Comparison of ENCODE assay signal across 37 cellular contexts in genomic region chr5:88606173-88606572, GRCh38.
A peak's percentile ranks its signal among the peaks of the same experiment; 100 is the strongest.
DNase-seq lines count a peak whose midpoint lies in the region; ATAC-seq, FAIRE-seq and TF ChIP-seq lines count a peak whose summit lies in the region.
"Had no signal": no experiment of that assay in that cellular context is flagged by ENCODE, and none has a peak within 500 bp of the region (broad histone marks: within the 10 kb centered on the region; RNA-seq: fewer than 3 reads in every experiment).

No MANE protein-coding gene starts in this region.

- intact Hi-C loops in PC-3 (cut with micrococcal nuclease) (loop anchor here (1.0 to 5.0 kb wide), 6 partner anchors 55 to 465 kb away; partner anchors contain the start of gene TMEM161B), posterior vena cava (cut with DNase I) (no loop called here)

- no peak for FAIRE-seq in astrocyte (lab: Jason Lieb, UNC)
- peak; percentile 61 for FAIRE-seq in frontal cortex (lab: Jason Lieb, UNC)
- FAIRE-seq: A204.1, A549, D721Med had no signal

- H3F3A ChIP-seq in PC-3 (ENCODE audit: low read length, unreplicated experiment), result no peaks in the 10 kb centered on the region

- H3K9ac ChIP-seq in PC-3 (ENCODE audit: low read length) (0 out of 2 replicates have a peak overlapping the region, but pooled peaks have one; percentile 17), astrocyte (ENCODE audit: low read length) (no peak overlapping the region)
- H3K9ac ChIP-seq: BLaER1; BLaER1 treated with 17β-estradiol and CSF1 and Interleukin-3, amounts not matched to agents 10 nM and 100 nM had no signal

- H3K79me2 ChIP-seq in PC-3 (ENCODE audit: low read length) (no peaks in the 10 kb centered on the region), astrocyte (ENCODE audit: insufficient read depth, low read length) (no peaks in the 10 kb centered on the region)

- POLR2A ChIA-PET in PC-3 (lab: Charles Lee; ENCODE audit: unreplicated experiment), result interaction anchor here (0.5 kb wide), 1 partner anchor 322 kb away, joined by 4 read pairs; no protein-coding TSS in a partner anchor

- no peak overlapping the region for H3K27ac Mint-ChIP-seq in astrocyte (ENCODE audit: unreplicated experiment)
- H3K27ac Mint-ChIP-seq: B cell; CD14-positive monocyte; CD4-positive, alpha-beta memory T cell; CD4-positive, alpha-beta T cell; CD4-positive, CD25-positive, alpha-beta regulatory T cell; CD8-positive, alpha-beta memory T cell; CD8-positive, alpha-beta T cell had no signal

- H3K9me3 ChIP-seq in PC-3 (ENCODE audit: low read length) (no peaks in the 10 kb centered on the region), astrocyte (ENCODE audit: insufficient read depth, low read depth, low read length) (no peaks in the 10 kb centered on the region)
- H3K9me3 ChIP-seq: A549, BE2C, Caco-2 had no signal

- peaks cover 2% of the 10 kb centered on the region for H3K27me3 Mint-ChIP-seq in astrocyte (ENCODE audit: low read depth, unreplicated experiment)

- H3K4me1 Mint-ChIP-seq in astrocyte (ENCODE audit: low read depth, unreplicated experiment), result no peaks in the 10 kb centered on the region
- H3K4me1 Mint-ChIP-seq: B cell; CD14-positive monocyte; CD4-positive, alpha-beta memory T cell; CD8-positive, alpha-beta memory T cell had no signal

- H4K20me1 ChIP-seq in PC-3 (ENCODE audit: low read length) (no peaks in the 10 kb centered on the region), astrocyte (ENCODE audit: insufficient read depth, low read length) (no peaks in the 10 kb centered on the region)
- H4K20me1 ChIP-seq: BLaER1; BLaER1 treated with 17β-estradiol and CSF1 and Interleukin-3, amounts not matched to agents 10 nM and 100 nM had no signal

- peaks cover 43% of the 10 kb centered on the region for H3K4me1 ChIP-seq in PC-3 (ENCODE audit: insufficient read depth, low read length)
- H3K4me1 ChIP-seq in astrocyte (ENCODE audit: insufficient read depth, low read length), result no peaks in the 10 kb centered on the region
- H3K4me1 ChIP-seq: A549; BE2C; BLaER1; BLaER1 treated with 17β-estradiol and CSF1 and Interleukin-3, amounts not matched to agents 10 nM and 100 nM; Caco-2 had no signal

- DNase-seq in NCI-H69 (lab: John Stamatoyannopoulos, UW) (peak; percentile 59), PC-3 (peak; percentile 70), astrocyte (ENCODE audit: low read depth) (peak; percentile 27), frontal cortex (ENCODE audit: low spot score in 2 of 2) (no peak), posterior vena cava (ENCODE audit: low spot score) (no peak), NCI-H1092 treated with DMSO at 0.1 percent for 48 hours (lab: John Stamatoyannopoulos, UW) (no peak), omental fat pad (ENCODE audit: low spot score) (no peak)
- DNase-seq: 8988T; ACHN; AML-193; BE2C; C1 segment of cervical spinal cord; Caco-2; Calu3; CD4-positive, alpha-beta memory T cell; CD4-positive, alpha-beta T cell; CD4-positive, CD25-positive, alpha-beta regulatory T cell; CD8-positive, alpha-beta memory T cell; CD8-positive, alpha-beta T cell; COR-L47; DMS 273 treated with DMSO at 0.1 percent for 48 hours; DMS153; DMS53; DMS79; DMS79 treated with DMSO at 0.1 percent for 48 hours; DND-41; EL had no signal

- no peak overlapping the region for H3K4me3 Mint-ChIP-seq in astrocyte (ENCODE audit: unreplicated experiment)
- H3K4me3 Mint-ChIP-seq: B cell; CD14-positive monocyte; CD4-positive, alpha-beta memory T cell; CD4-positive, alpha-beta T cell; CD4-positive, CD25-positive, alpha-beta regulatory T cell; CD8-positive, alpha-beta memory T cell; CD8-positive, alpha-beta T cell had no signal

- no peaks in the 10 kb centered on the region for H3K36me3 ChIP-seq in PC-3 (ENCODE audit: low read depth, low read length)
- no peaks in the 10 kb centered on the region for H3K36me3 ChIP-seq in astrocyte (ENCODE audit: insufficient read depth, low read length)
- H3K36me3 ChIP-seq: BE2C; BLaER1; BLaER1 treated with 17β-estradiol and CSF1 and Interleukin-3, amounts not matched to agents 10 nM and 100 nM had no signal

- H3K9me2 ChIP-seq in PC-3 (replicated peaks; ENCODE audit: low read length), result no peaks in the 10 kb centered on the region

- TF ChIP-seq CTCF in PC-3 (conservative IDR thresholded peaks at IDR 0.05; ENCODE audit: low read depth, low read length) (no peak), astrocyte (IDR thresholded peaks at IDR 0.05; ENCODE audit: insufficient read depth, low read depth, low read length) (no peak), omental fat pad (IDR thresholded peaks at IDR 0.05) (no peak)

- BruUV-seq in PC-3 (replicated peaks; lab: Mats Ljungman, UMichigan), result no TSS peak

- H3K27me3 ChIP-seq in PC-3 (ENCODE audit: low read length) (no peaks in the 10 kb centered on the region), astrocyte (ENCODE audit: insufficient read depth, low read length) (no peaks in the 10 kb centered on the region)
- H3K27me3 ChIP-seq: BE2C; BLaER1; BLaER1 treated with 17β-estradiol and CSF1 and Interleukin-3, amounts not matched to agents 10 nM and 100 nM had no signal

- CTCF ChIA-PET in PC-3 (lab: Charles Lee), result no interaction called here

- ATAC-seq in PC-3 (peak; percentile 62), GM21723 (IDR thresholded peaks at IDR 0.05; ENCODE audit: unreplicated experiment) (no peak), omental fat pad (ENCODE audit: low FRiP score) (no peak)
- ATAC-seq: A549; CD8-positive, alpha-beta T cell had no signal

- H3K4me3 ChIP-seq in PC-3 (ENCODE audit: low read length), result no peak overlapping the region
- H3K4me3 ChIP-seq in astrocyte (ENCODE audit: insufficient read depth, low read depth, low read length), result no peak overlapping the region
- H3K4me3 ChIP-seq: A549; BLaER1; BLaER1 treated with 17β-estradiol and CSF1 and Interleukin-3, amounts not matched to agents 10 nM and 100 nM had no signal

- H3K9me3 Mint-ChIP-seq in astrocyte (ENCODE audit: unreplicated experiment), result no peaks in the 10 kb centered on the region

- no peak overlapping the region for H2AFZ ChIP-seq in PC-3 (ENCODE audit: low read length)
- no peak overlapping the region for H2AFZ ChIP-seq in astrocyte (ENCODE audit: low read depth, low read length)

- H3K4me2 ChIP-seq in PC-3 (ENCODE audit: low read length) (peak overlapping the region; percentile 27), astrocyte (ENCODE audit: low read length) (no peak overlapping the region)
- H3K4me2 ChIP-seq: A549; BLaER1; BLaER1 treated with 17β-estradiol and CSF1 and Interleukin-3, amounts not matched to agents 10 nM and 100 nM had no signal

- H3K27ac ChIP-seq in PC-3 (ENCODE audit: low read length) (peak overlapping the region; percentile 73), astrocyte (ENCODE audit: low read depth, low read length) (no peak overlapping the region)
- H3K27ac ChIP-seq: 22Rv1; A549; BLaER1; BLaER1 treated with 17β-estradiol and CSF1 and Interleukin-3, amounts not matched to agents 10 nM and 100 nM; C4-2B had no signal

- H3K36me3 Mint-ChIP-seq in astrocyte (ENCODE audit: low read depth, unreplicated experiment), result no peaks in the 10 kb centered on the region
- H3K36me3 Mint-ChIP-seq: CD14-positive monocyte; CD4-positive, alpha-beta memory T cell; CD4-positive, CD25-positive, alpha-beta regulatory T cell; CD8-positive, alpha-beta memory T cell; CD8-positive, alpha-beta T cell had no signal

Comparison
In these comparisons a context has a peak if more than half of its experiments do, and no peak if none do; other contexts are left out.
1. DNase-seq: peak in NCI-H69 (single experiment), PC-3 (single experiment) and astrocyte (single experiment); none in frontal cortex (0 of 2), posterior vena cava (single experiment), NCI-H1092 treated with DMSO at 0.1 percent for 48 hours (single experiment) and omental fat pad (single experiment).